12 cellular contexts compared by ENCODE assay signal in genomic region chr2:134142903-134143302, GRCh38.
DNase-seq lines count a peak whose midpoint lies in the region; ATAC-seq, FAIRE-seq and TF ChIP-seq lines count a peak whose summit lies in the region.
"Had no signal": no experiment of that assay in that cellular context is flagged by ENCODE, and none has a peak within 500 bp of the region (broad histone marks: within the 10 kb centered on the region; RNA-seq: fewer than 3 reads in every experiment).

No MANE protein-coding gene starts in this region.

- ATAC-seq in SK-N-SH treated with all-trans-retinoic acid at 6 μM for 48 hours (peak; percentile 60), HG02981 (IDR thresholded peaks at IDR 0.05; ENCODE audit: unreplicated experiment) (no peak), HG02973 (IDR thresholded peaks at IDR 0.05; ENCODE audit: unreplicated experiment) (no peak)
- no peak for ATAC-seq in stimulated activated memory B cell treated with anti-CD40 and anti-IgM and Interleukin-4, amounts not matched to agents 10 μg/mL and 1 μg/mL and 100 μg/mL, for 72 hours

- peaks cover 93% of the 10 kb centered on the region for H3K4me1 Mint-ChIP-seq in activated T-cell treated with anti-CD3 and anti-CD28 coated beads, Interleukin-2, amount 50 U/mL, for 24 hours (ENCODE audit: low read depth)
- H3K4me1 Mint-ChIP-seq in stimulated activated memory B cell treated with anti-CD40 and anti-IgM and Interleukin-4, amounts not matched to agents 10 μg/mL and 1 μg/mL and 100 μg/mL, for 72 hours = peaks cover 95% of the 10 kb centered on the region

- no peak for DNase-seq in activated T-cell treated with anti-CD3 and anti-CD28 coated beads, Interleukin-2, amount 50 U/mL, for 24 hours
- DNase-seq in activated T-cell treated with anti-CD3 and anti-CD28 coated beads, Interleukin-2, amount 50 U/mL, for 48 hours = no peak
- DNase-seq in endothelial cell of umbilical vein (ENCODE audit: low read depth, low spot score) (peak; percentile 37), OCI-M1 (lab: John Stamatoyannopoulos, UW) (no peak)
- DNase-seq: NCI-H187; stimulated activated CD4-positive, alpha-beta T cell treated with anti-CD3 and anti-CD28 coated beads, Interleukin-4, amount 100 ng/mL, for 4 hours had no signal

- CTCF ChIA-PET in endothelial cell of umbilical vein (lab: Charles Lee) = interaction anchor here (1.0 to 1.5 kb wide), 3 partner anchors 18 to 103 kb away, joined by 3 to 4 read pairs (median 4); no protein-coding TSS in a partner anchor

- TF ChIP-seq CTCF in endothelial cell of umbilical vein (IDR thresholded peaks at IDR 0.05; ENCODE audit: extremely low read depth in 1 of 2, insufficient read depth in 1 of 2, low read depth in 1 of 2, low read length in 2 of 2) = no peak

- H3K4me3 ChIP-seq in endothelial cell of umbilical vein (replicated peaks in 1 of 3; ENCODE audit: insufficient read depth in 1 of 3, low read depth in 1 of 3, low read length in 3 of 3) = no peak overlapping the region

- intact Hi-C loops in endothelial cell of umbilical vein (cut with micrococcal nuclease) = loop anchor here (1.0 kb wide), 2 partner anchors 18 to 34 kb away; no protein-coding TSS in a partner anchor

- H3K9me3 ChIP-seq in endothelial cell of umbilical vein (replicated peaks; ENCODE audit: control insufficient read depth, insufficient read depth, low read length) = no peaks in the 10 kb centered on the region

- H3K27ac ChIP-seq in endothelial cell of umbilical vein (ENCODE audit: insufficient read depth, low read depth, low read length) = peak overlapping the region; percentile 46

- peaks cover 39% of the 10 kb centered on the region for H3K36me3 Mint-ChIP-seq in activated T-cell treated with anti-CD3 and anti-CD28 coated beads, Interleukin-2, amount 50 U/mL, for 24 hours (ENCODE audit: low read depth)
- peaks cover 40% of the 10 kb centered on the region for H3K36me3 Mint-ChIP-seq in stimulated activated memory B cell treated with anti-CD40 and anti-IgM and Interleukin-4, amounts not matched to agents 10 μg/mL and 1 μg/mL and 100 μg/mL, for 72 hours

- peaks cover 0 to 3% of the 10 kb centered on the region in 2 experiments for H3K36me3 ChIP-seq in endothelial cell of umbilical vein (ENCODE audit: control insufficient read depth in 2 of 2, extremely low read depth in 1 of 2, insufficient read depth in 2 of 2, low read length in 2 of 2)

- no peaks in the 10 kb centered on the region for H3K9me1 ChIP-seq in endothelial cell of umbilical vein (replicated peaks; ENCODE audit: control insufficient read depth, extremely low read depth, insufficient read depth, low read length)

- TF ChIP-seq POLR2A in endothelial cell of umbilical vein (IDR thresholded peaks at IDR 0.05; ENCODE audit: low read depth, low read length) = no peak

- no peak overlapping the region for H3K4me3 Mint-ChIP-seq in activated T-cell treated with anti-CD3 and anti-CD28 coated beads, Interleukin-2, amount 50 U/mL, for 24 hours
- no peak overlapping the region for H3K4me3 Mint-ChIP-seq in stimulated activated memory B cell treated with anti-CD40 and anti-IgM and Interleukin-4, amounts not matched to agents 10 μg/mL and 1 μg/mL and 100 μg/mL, for 72 hours
- H3K4me3 Mint-ChIP-seq: T-helper 2 cell treated with Interferon-gamma antibody and Interleukin-4, amounts not matched to agents 5 μg/mL and 100 μg/mL, for 36 hours had no signal

- no peaks in the 10 kb centered on the region for H4K20me1 ChIP-seq in endothelial cell of umbilical vein (replicated peaks; ENCODE audit: control insufficient read depth, extremely low read depth, insufficient read depth, low read length)

- H3K27ac Mint-ChIP-seq in activated T-cell treated with anti-CD3 and anti-CD28 coated beads, Interleukin-2, amount 50 U/mL, for 24 hours = peak overlapping the region; percentile 69
- peak overlapping the region; percentile 69 for H3K27ac Mint-ChIP-seq in stimulated activated memory B cell treated with anti-CD40 and anti-IgM and Interleukin-4, amounts not matched to agents 10 μg/mL and 1 μg/mL and 100 μg/mL, for 72 hours
- H3K27ac Mint-ChIP-seq: T-helper 2 cell treated with Interferon-gamma antibody and Interleukin-4, amounts not matched to agents 5 μg/mL and 100 μg/mL, for 36 hours had no signal

- no peaks in the 10 kb centered on the region for H3K9me3 Mint-ChIP-seq in activated T-cell treated with anti-CD3 and anti-CD28 coated beads, Interleukin-2, amount 50 U/mL, for 24 hours
- no peaks in the 10 kb centered on the region for H3K9me3 Mint-ChIP-seq in stimulated activated memory B cell treated with anti-CD40 and anti-IgM and Interleukin-4, amounts not matched to agents 10 μg/mL and 1 μg/mL and 100 μg/mL, for 72 hours
- H3K9me3 Mint-ChIP-seq: T-helper 2 cell treated with Interferon-gamma antibody and Interleukin-4, amounts not matched to agents 5 μg/mL and 100 μg/mL, for 36 hours had no signal

- BruUV-seq in endothelial cell of umbilical vein (replicated peaks; lab: Mats Ljungman, UMichigan) = no TSS peak

- POLR2A ChIA-PET in endothelial cell of umbilical vein (lab: Charles Lee) = no interaction called here

- H3K4me1 ChIP-seq in endothelial cell of umbilical vein (ENCODE audit: control insufficient read depth, extremely low read depth, insufficient read depth, low read length) = peaks cover 30% of the 10 kb centered on the region

- peak; percentile 79 for FAIRE-seq in endothelial cell of umbilical vein (lab: Jason Lieb, UNC)
- FAIRE-seq: GM18507 had no signal

- H2AFZ ChIP-seq in endothelial cell of umbilical vein (ENCODE audit: low read depth, low read length) = no peak overlapping the region

- no peaks in the 10 kb centered on the region for H3K27me3 Mint-ChIP-seq in activated T-cell treated with anti-CD3 and anti-CD28 coated beads, Interleukin-2, amount 50 U/mL, for 24 hours
- H3K27me3 Mint-ChIP-seq in stimulated activated memory B cell treated with anti-CD40 and anti-IgM and Interleukin-4, amounts not matched to agents 10 μg/mL and 1 μg/mL and 100 μg/mL, for 72 hours = no peaks in the 10 kb centered on the region

- H3K27me3 ChIP-seq in endothelial cell of umbilical vein (ENCODE audit: control insufficient read depth in 2 of 2, insufficient read depth in 2 of 2, low read length in 2 of 2) = no peaks in the 10 kb centered on the region

- H3K9ac ChIP-seq in endothelial cell of umbilical vein (replicated peaks; ENCODE audit: extremely low read depth, insufficient read depth, low read length) = no peak overlapping the region

- dilution Hi-C loops in endothelial cell of umbilical vein (cut with MboI; ENCODE audit: extremely low pct_ligation_motif_present, low sequenced_read_pairs) = no loop called here

- peaks cover 45% of the 10 kb centered on the region for H3K79me2 ChIP-seq in endothelial cell of umbilical vein (ENCODE audit: control insufficient read depth, insufficient read depth, low read length)

- H3K4me2 ChIP-seq in endothelial cell of umbilical vein (ENCODE audit: insufficient read depth, low read length) = peak overlapping the region; percentile 42

TF ChIP-seq in SK-N-SH treated with all-trans-retinoic acid at 6 μM for 48 hours, 23 proteins besides CTCF, POLR2A, EP300 and RAD21 (continues in another document):
- TF ChIP-seq ZNF70 (CRISPR knock-in tag; IDR thresholded peaks at IDR 0.05) = no peak
- TF ChIP-seq GLIS3 (CRISPR knock-in tag; IDR thresholded peaks at IDR 0.05) = no peak
- no peak for TF ChIP-seq SNAI2 (CRISPR knock-in tag; IDR thresholded peaks at IDR 0.05)
- TF ChIP-seq TOX (CRISPR knock-in tag; IDR thresholded peaks at IDR 0.05; ENCODE audit: borderline replicate concordance) = no peak
- TF ChIP-seq CSDC2 (CRISPR knock-in tag; IDR thresholded peaks at IDR 0.05) = no peak
- TF ChIP-seq TCF4 (CRISPR knock-in tag; IDR thresholded peaks at IDR 0.05; ENCODE audit: borderline replicate concordance) = no peak
- no peak for TF ChIP-seq CSRNP3 (CRISPR knock-in tag; IDR thresholded peaks at IDR 0.05)
- TF ChIP-seq ZNF565 (CRISPR knock-in tag; conservative IDR thresholded peaks at IDR 0.05; ENCODE audit: low read depth) = no peak
- no peak for TF ChIP-seq PPARA (CRISPR knock-in tag; IDR thresholded peaks at IDR 0.05; ENCODE audit: borderline replicate concordance)

TF ChIP-seq in endothelial cell of umbilical vein, 7 proteins besides CTCF, POLR2A, EP300 and RAD21:
- TF ChIP-seq JUN (IDR thresholded peaks at IDR 0.05; ENCODE audit: borderline replicate concordance, insufficient read depth, insufficient read length, low read depth) (peak; percentile 42), GATA2 (IDR thresholded peaks at IDR 0.05; ENCODE audit: insufficient read depth, insufficient read length, low read depth, low read length) (no peak), FOS (IDR thresholded peaks at IDR 0.05; ENCODE audit: borderline replicate concordance, insufficient read depth, low read length) (peak; percentile 71)
